17 cellular contexts compared by ENCODE assay signal in genomic region chr10:51689536-51689935, GRCh38. TPM values are rescaled to one million over a fixed set of nuclear protein-coding genes. Genes with fewer than 3 reads are reported as not detected.
DNase-seq lines count a peak whose midpoint lies in the region; TF ChIP-seq lines count a peak whose summit lies in the region.
"Had no signal": no experiment of that assay in that cellular context is flagged by ENCODE, and none has a peak within 500 bp of the region (broad histone marks: within the 10 kb centered on the region; RNA-seq: fewer than 3 reads in every experiment).

No MANE protein-coding gene starts in this region.

- no peaks in the 10 kb centered on the region for H3K36me3 ChIP-seq in endodermal cell (ENCODE audit: control insufficient read depth, insufficient read depth, low read length)

- H3K4me1 Mint-ChIP-seq in endodermal cell: peaks cover 7% of the 10 kb centered on the region

- H3K9me3 ChIP-seq in endodermal cell (ENCODE audit: control insufficient read depth, low read length): peaks cover 6% of the 10 kb centered on the region
- H3K9me3 ChIP-seq: A549 had no signal

- no peak overlapping the region for H3K4me3 ChIP-seq in endodermal cell (ENCODE audit: low read length)
- H3K4me3 ChIP-seq: A549, K562 had no signal

- no peaks in the 10 kb centered on the region for H3K27me3 Mint-ChIP-seq in endodermal cell (ENCODE audit: insufficient read depth)

- CTCF ChIA-PET in RWPE1 (lab: Yijun Ruan, JAX): no interaction called here

- H3K9me3 Mint-ChIP-seq in endodermal cell: peaks cover 13% of the 10 kb centered on the region

- H3K9ac ChIP-seq in endodermal cell (ENCODE audit: extremely low read depth, low read length, poor library complexity, severe bottlenecking): no peak overlapping the region

- TF ChIP-seq CTCF in RWPE1 (conservative IDR thresholded peaks at IDR 0.05; ENCODE audit: low read depth) (no peak), endodermal cell (conservative IDR thresholded peaks at IDR 0.05) (no peak)

- WGBS in endodermal cell (ENCODE audit: insufficient coverage in 1 of 2, insufficient read length in 1 of 2), 2 experiments: 95 to 100% methylated on average over 2 to 3 of the region's 3 CpGs

- DNase-seq in DMS53 (lab: John Stamatoyannopoulos, UW): peak; percentile 6
- no peak for DNase-seq in DMS53 treated with DMSO at 0.1 percent for 48 hours (lab: John Stamatoyannopoulos, UW; ENCODE audit: unreplicated experiment)
- DNase-seq in RWPE1 (ENCODE audit: low spot score): peak; percentile 12
- DNase-seq in epithelial cell of prostate (ENCODE audit: low read depth, low spot score): peak; percentile 20
- DNase-seq in DMS79 (lab: John Stamatoyannopoulos, UW): no peak
- no peak for DNase-seq in endodermal cell
- DNase-seq in activated T-cell treated with anti-CD3 and anti-CD28 coated beads, Interleukin-2, amount 50 U/mL, for 48 hours: no peak
- DNase-seq: AML-193; CD4-positive, alpha-beta memory T cell; GDM1; GOT3; H7; IMR-90 had no signal

- H3K4me1 ChIP-seq in endodermal cell (ENCODE audit: control insufficient read depth, insufficient read depth, low read length): no peaks in the 10 kb centered on the region
- H3K4me1 ChIP-seq: A549 had no signal

- no peak overlapping the region for H3K27ac ChIP-seq in RWPE1
- peak overlapping the region; percentile 18 for H3K27ac ChIP-seq in epithelial cell of prostate
- no peak overlapping the region for H3K27ac ChIP-seq in endodermal cell (ENCODE audit: low read depth, low read length)
- H3K27ac ChIP-seq: 22Rv1, A549, C4-2B had no signal

- H3K27me3 ChIP-seq in endodermal cell (ENCODE audit: control insufficient read depth, insufficient read depth, low read length, poor library complexity, severe bottlenecking): no peaks in the 10 kb centered on the region

- H3K27ac Mint-ChIP-seq in endodermal cell: no peak overlapping the region

- POLR2A ChIA-PET in RWPE1 (lab: Yijun Ruan, JAX; ENCODE audit: low non-redundant PET): no interaction called here

- peaks cover 2% of the 10 kb centered on the region for H3K36me3 Mint-ChIP-seq in endodermal cell (ENCODE audit: low read depth)
- H3K36me3 Mint-ChIP-seq: CD4-positive, alpha-beta memory T cell had no signal

- H3K4me3 Mint-ChIP-seq in endodermal cell: no peak overlapping the region
- H3K4me3 Mint-ChIP-seq: CD4-positive, alpha-beta memory T cell had no signal

RNA-seq across cellular contexts. Expression of gene CSTF2T, which starts 9.9 kb away (rescaled TPM):
- 10 to 100 TPM; 26.9 to 32.9 TPM for total RNA-seq in endodermal cell
- 24.9 TPM for polyA plus RNA-seq in endodermal cell (2013, experiment 1 of 2)
- 22.3 TPM for polyA plus RNA-seq in endodermal cell (2013, experiment 2 of 2)

Comparison
In these comparisons a context has a peak if more than half of its experiments do, and no peak if none do; other contexts are left out.
1. DNase-seq: peak in DMS53 (single experiment), RWPE1 (single experiment) and epithelial cell of prostate (single experiment); none in DMS53 treated with DMSO at 0.1 percent for 48 hours (single experiment), DMS79 (single experiment), endodermal cell (single experiment) and activated T-cell treated with anti-CD3 and anti-CD28 coated beads, Interleukin-2, amount 50 U/mL, for 48 hours (0 of 2).